In the genomic region with DNA sequence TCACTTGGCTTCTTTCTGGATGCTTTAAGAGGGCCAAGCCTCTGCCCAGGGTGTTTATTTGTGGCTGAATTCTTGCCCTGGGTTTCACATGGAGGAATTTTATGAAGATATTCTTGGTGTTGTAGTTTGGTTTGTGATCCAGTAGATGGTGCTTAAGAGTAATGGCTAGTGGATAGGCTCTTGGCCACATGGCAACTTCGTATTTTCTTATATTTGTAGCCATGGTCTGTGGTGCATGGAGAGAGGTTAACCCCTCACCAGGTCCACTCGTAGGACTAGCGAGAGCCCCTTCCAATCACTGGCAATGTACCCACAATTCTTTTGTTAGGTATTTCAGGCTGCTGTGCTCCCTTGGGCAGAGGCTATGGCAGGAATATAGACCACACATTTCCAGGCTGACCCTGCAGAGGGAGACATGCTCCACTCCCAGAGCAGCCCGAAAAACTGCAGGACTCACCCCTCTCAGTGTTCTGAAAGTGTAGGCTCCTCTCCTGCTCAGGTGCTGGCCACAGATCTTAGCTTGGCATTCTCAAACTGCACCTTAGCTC, we compare ENCODE assay signal across 11 cellular contexts.
A peak's percentile ranks its signal among the peaks of the same experiment; 100 is the strongest.
DNase-seq lines count a peak whose midpoint lies in the region; ATAC-seq, FAIRE-seq and TF ChIP-seq lines count a peak whose summit lies in the region.
"Had no signal": no experiment of that assay in that cellular context is flagged by ENCODE, and none has a peak within 500 bp of the region (broad histone marks: within the 10 kb centered on the region; RNA-seq: fewer than 3 reads in every experiment).

No MANE protein-coding gene starts in this region.

- H3K4me2 ChIP-seq in astrocyte (ENCODE audit: low read length): no peak overlapping the region

- H3K36me3 Mint-ChIP-seq in astrocyte (ENCODE audit: low read depth, unreplicated experiment): no peaks in the 10 kb centered on the region

- H3K9me3 Mint-ChIP-seq in astrocyte (ENCODE audit: unreplicated experiment): peaks cover 13% of the 10 kb centered on the region

- no peak overlapping the region for H3K4me3 Mint-ChIP-seq in astrocyte (ENCODE audit: unreplicated experiment)
- H3K4me3 Mint-ChIP-seq: immature natural killer cell had no signal

- in situ Hi-C loops in KBM-7 (cut with MboI; ENCODE audit: low pct_unique_long_range_greater_than_20kb, low sequenced_read_pairs): no loop called here

- no peak overlapping the region for H3K27ac Mint-ChIP-seq in astrocyte (ENCODE audit: unreplicated experiment)
- H3K27ac Mint-ChIP-seq: immature natural killer cell had no signal

- ATAC-seq in mucosa of descending colon (peak; percentile 76), HG03139 (IDR thresholded peaks at IDR 0.05; ENCODE audit: unreplicated experiment) (no peak)

- no peaks in the 10 kb centered on the region for H3K27me3 ChIP-seq in astrocyte (ENCODE audit: insufficient read depth, low read length)

- no peak overlapping the region for H3K9ac ChIP-seq in astrocyte (ENCODE audit: low read length)

- H3K4me1 Mint-ChIP-seq in astrocyte (ENCODE audit: low read depth, unreplicated experiment): no peaks in the 10 kb centered on the region

- H3K9me3 ChIP-seq in astrocyte (ENCODE audit: insufficient read depth, low read depth, low read length) (no peaks in the 10 kb centered on the region), mucosa of descending colon (no peaks in the 10 kb centered on the region)

- H3K79me2 ChIP-seq in astrocyte (ENCODE audit: insufficient read depth, low read length): no peaks in the 10 kb centered on the region

- intact Hi-C loops in mucosa of descending colon (cut with DNase I, micrococcal nuclease): no loop called here

- no peaks in the 10 kb centered on the region for H3K27me3 Mint-ChIP-seq in astrocyte (ENCODE audit: low read depth, unreplicated experiment)

- H3K4me1 ChIP-seq in astrocyte (ENCODE audit: insufficient read depth, low read length) (no peaks in the 10 kb centered on the region), mucosa of descending colon (ENCODE audit: low read depth) (no peaks in the 10 kb centered on the region)

- peak overlapping the region; percentile 5 for H2AFZ ChIP-seq in astrocyte (ENCODE audit: low read depth, low read length)

- no peak overlapping the region for H3K4me3 ChIP-seq in astrocyte (ENCODE audit: insufficient read depth, low read depth, low read length)
- H3K4me3 ChIP-seq in mucosa of descending colon: no peak overlapping the region

- DNase-seq in GM03348 (ENCODE audit: low spot score) (peak; percentile 52), KBM-7 (peak; percentile 35), astrocyte (ENCODE audit: low read depth) (peak; percentile 31), mucosa of descending colon (peak in 2 of 3 donors; percentile 29 to 38)
- DNase-seq in activated T-cell treated with anti-CD3 and anti-CD28 coated beads, Interleukin-2, amount 50 U/mL, for 48 hours: no peak
- DNase-seq in stimulated activated CD4-positive, alpha-beta T cell treated with anti-CD3 and anti-CD28 coated beads, Interleukin-2, amount 100 ng/mL, for 48 hours: no peak
- no peak for DNase-seq in activated naive CD4-positive, alpha-beta T cell treated with Interleukin-2 at 50 U/mL for 16 hours
- DNase-seq: activated CD4-positive, alpha-beta T cell treated with anti-CD3 and anti-CD28 coated beads, Interleukin-2, amount 50 U/mL, for 48 hours; stimulated activated CD8-positive, alpha-beta memory T cell treated with anti-CD3 and anti-CD28 coated beads, Interleukin-4, amount 100 ng/mL, for 48 hours had no signal

- TF ChIP-seq CTCF in astrocyte (IDR thresholded peaks at IDR 0.05; ENCODE audit: insufficient read depth, low read depth, low read length) (peak; percentile 40), mucosa of descending colon (IDR thresholded peaks at IDR 0.05) (peak; percentile 15)

- FAIRE-seq in astrocyte (lab: Jason Lieb, UNC): no peak

- no peaks in the 10 kb centered on the region for H3K36me3 ChIP-seq in astrocyte (ENCODE audit: insufficient read depth, low read length)
- no peaks in the 10 kb centered on the region for H3K36me3 ChIP-seq in mucosa of descending colon (ENCODE audit: low read depth)

- no peaks in the 10 kb centered on the region for H4K20me1 ChIP-seq in astrocyte (ENCODE audit: insufficient read depth, low read length)

- H3K27ac ChIP-seq in astrocyte (ENCODE audit: low read depth, low read length): no peak overlapping the region

Comparison
In these comparisons a context has a peak if more than half of its experiments do, and no peak if none do; other contexts are left out.
1. DNase-seq: peak in GM03348 (single experiment), KBM-7 (single experiment), astrocyte (single experiment) and mucosa of descending colon (2 of 3); none in activated T-cell treated with anti-CD3 and anti-CD28 coated beads, Interleukin-2, amount 50 U/mL, for 48 hours (0 of 2), stimulated activated CD4-positive, alpha-beta T cell treated with anti-CD3 and anti-CD28 coated beads, Interleukin-2, amount 100 ng/mL, for 48 hours (0 of 2) and activated naive CD4-positive, alpha-beta T cell treated with Interleukin-2 at 50 U/mL for 16 hours (single experiment).